13 cellular contexts compared by ENCODE assay signal in the genomic region with DNA sequence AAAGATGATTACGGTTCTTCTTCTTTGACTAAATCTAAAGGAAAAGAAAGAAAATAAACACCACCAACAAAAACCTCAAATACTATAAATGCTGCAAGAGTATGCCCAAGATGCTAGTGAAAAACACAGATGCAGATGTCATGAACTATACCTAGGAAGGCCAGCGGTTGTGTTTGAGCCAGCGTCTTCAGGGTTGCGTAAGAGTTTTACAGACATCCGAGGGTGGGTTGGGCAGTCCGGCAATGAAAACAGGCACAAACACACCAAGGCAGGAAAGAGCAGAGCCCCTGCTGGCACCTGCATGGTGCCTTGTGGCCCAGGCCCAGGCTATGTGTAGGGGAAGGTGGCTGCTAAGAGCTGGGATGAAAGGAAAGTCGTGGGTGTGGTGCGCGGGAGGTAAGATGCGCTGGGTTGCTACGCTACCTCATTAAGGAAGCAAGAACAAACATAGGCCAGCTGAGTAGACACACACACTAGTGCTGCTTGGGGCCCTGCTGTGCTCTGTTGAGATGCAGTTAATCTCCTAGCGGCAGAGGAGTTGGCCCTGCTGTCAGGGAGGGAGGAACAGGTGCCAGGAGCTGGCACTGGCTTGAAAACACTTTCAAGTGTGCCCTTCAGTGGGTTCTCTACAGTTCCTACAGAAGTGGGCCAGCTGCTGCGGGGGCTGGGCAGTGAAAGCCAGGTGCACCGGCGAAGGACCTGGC.
DNase-seq lines count a peak whose midpoint lies in the region; ATAC-seq and TF ChIP-seq lines count a peak whose summit lies in the region.
"Had no signal": no experiment of that assay in that cellular context is flagged by ENCODE, and none has a peak within 500 bp of the region (broad histone marks: within the 10 kb centered on the region; RNA-seq: fewer than 3 reads in every experiment).

No MANE protein-coding gene starts in this region.

- 52 to 55% methylated on average over 12 to 15 of the region's 15 CpGs for WGBS in thyroid gland, 2 donors

- no peaks in the 10 kb centered on the region for H3K9me3 Mint-ChIP-seq in activated CD4-positive, alpha-beta T cell treated with anti-CD3 and anti-CD28 coated beads for 36 hours (ENCODE audit: low read depth)

- TF ChIP-seq CTCF in thyroid gland (IDR thresholded peaks at IDR 0.05), result no peak

- no peaks in the 10 kb centered on the region for H3K27me3 Mint-ChIP-seq in activated CD4-positive, alpha-beta T cell treated with anti-CD3 and anti-CD28 coated beads for 36 hours

- no peak overlapping the region for H3K4me3 ChIP-seq in thyroid gland (replicated peaks in 1 of 3)
- H3K4me3 ChIP-seq: SJSA1 had no signal

- H3K27ac ChIP-seq in thyroid gland, result no peak overlapping the region
- H3K27ac ChIP-seq: SJSA1 had no signal

- POLR2A ChIA-PET in activated CD4-positive, alpha-beta T cell treated with anti-CD3 and anti-CD28 coated beads for 36 hours (lab: Charles Lee), result no interaction called here

- no peak for ATAC-seq in activated CD4-positive, alpha-beta T cell treated with anti-CD3 and anti-CD28 coated beads for 36 hours
- ATAC-seq in left ventricle myocardium superior, result peak; percentile 99
- ATAC-seq: stimulated activated memory B cell treated with anti-CD40 and anti-IgM and Interleukin-4, amounts not matched to agents 10 μg/mL and 1 μg/mL and 100 μg/mL, for 72 hours had no signal

- no peaks in the 10 kb centered on the region for H3K36me3 ChIP-seq in thyroid gland
- H3K36me3 ChIP-seq: SJSA1 had no signal

- no peaks in the 10 kb centered on the region for H3K4me1 Mint-ChIP-seq in activated CD4-positive, alpha-beta T cell treated with anti-CD3 and anti-CD28 coated beads for 36 hours
- H3K4me1 Mint-ChIP-seq: neural crest cell; stimulated activated memory B cell treated with anti-CD40 and anti-IgM and Interleukin-4, amounts not matched to agents 10 μg/mL and 1 μg/mL and 100 μg/mL, for 72 hours had no signal

- no peak for TF ChIP-seq POLR2A in thyroid gland (IDR thresholded peaks at IDR 0.05)

- no peaks in the 10 kb centered on the region for H3K9me3 ChIP-seq in thyroid gland
- H3K9me3 ChIP-seq: SJSA1 had no signal

- H3K27ac Mint-ChIP-seq in activated CD4-positive, alpha-beta T cell treated with anti-CD3 and anti-CD28 coated beads for 36 hours, result no peak overlapping the region
- H3K27ac Mint-ChIP-seq: stimulated activated memory B cell treated with anti-CD40 and anti-IgM and Interleukin-4, amounts not matched to agents 10 μg/mL and 1 μg/mL and 100 μg/mL, for 72 hours had no signal

- peaks cover 2% of the 10 kb centered on the region for H3K36me3 Mint-ChIP-seq in activated CD4-positive, alpha-beta T cell treated with anti-CD3 and anti-CD28 coated beads for 36 hours (ENCODE audit: low read depth)
- H3K36me3 Mint-ChIP-seq: stimulated activated memory B cell treated with anti-CD40 and anti-IgM and Interleukin-4, amounts not matched to agents 10 μg/mL and 1 μg/mL and 100 μg/mL, for 72 hours had no signal

- no peaks in the 10 kb centered on the region for H3K4me1 ChIP-seq in thyroid gland
- H3K4me1 ChIP-seq: SJSA1 had no signal

- CTCF ChIA-PET in activated CD4-positive, alpha-beta T cell treated with anti-CD3 and anti-CD28 coated beads for 36 hours (lab: Charles Lee), result no interaction called here

- H3K27me3 ChIP-seq in thyroid gland, result no peaks in the 10 kb centered on the region
- H3K27me3 ChIP-seq: SJSA1 had no signal

- intact Hi-C loops in activated CD4-positive, alpha-beta T cell treated with anti-CD3 and anti-CD28 coated beads for 36 hours (cut with DNase I, micrococcal nuclease), result no loop called here
- intact Hi-C loops in left ventricle myocardium superior (cut with micrococcal nuclease) (loop anchor here (10.0 kb wide), 1 partner anchor 127 kb away; no protein-coding TSS in a partner anchor), thyroid gland (cut with DNase I) (no loop called here)

- peak; percentile 4 for DNase-seq in activated CD4-positive, alpha-beta T cell treated with anti-CD3 and anti-CD28 coated beads for 36 hours
- DNase-seq in activated CD4-positive, alpha-beta T cell treated with anti-CD3 and anti-CD28 coated beads for 1 hour, result no peak
- peak; percentile 35 to 58 for DNase-seq in NCI-H446 (lab: John Stamatoyannopoulos, UW)
- DNase-seq in left ventricle myocardium superior, result peak; percentile 84
- peak; percentile 49 to 53 for DNase-seq in thyroid gland
- no peak for DNase-seq in A172 (ENCODE audit: low spot score)
- DNase-seq in NCI-H226, result no peak
- DNase-seq in MV-4-11 (lab: John Stamatoyannopoulos, UW), result no peak
- DNase-seq: 8988T, kidney had no signal

- no peak overlapping the region for H3K4me3 Mint-ChIP-seq in activated CD4-positive, alpha-beta T cell treated with anti-CD3 and anti-CD28 coated beads for 36 hours
- H3K4me3 Mint-ChIP-seq: neural crest cell; stimulated activated memory B cell treated with anti-CD40 and anti-IgM and Interleukin-4, amounts not matched to agents 10 μg/mL and 1 μg/mL and 100 μg/mL, for 72 hours had no signal

Comparison
In these comparisons a context has a peak if more than half of its experiments do, and no peak if none do; other contexts are left out.
1. DNase-seq: peak in activated CD4-positive, alpha-beta T cell treated with anti-CD3 and anti-CD28 coated beads for 36 hours (single experiment), NCI-H446 (2 of 2), left ventricle myocardium superior (single experiment) and thyroid gland (2 of 2); none in activated CD4-positive, alpha-beta T cell treated with anti-CD3 and anti-CD28 coated beads for 1 hour (single experiment), A172 (single experiment), NCI-H226 (single experiment) and MV-4-11 (single experiment).